In genomic region chr17:73311781-73312641, GRCh38 we compare ENCODE assay signal across 8 cellular contexts. TPM values are rescaled to one million over a fixed set of nuclear protein-coding genes. Genes with fewer than 3 reads are reported as not detected.
DNase-seq lines count a peak whose midpoint lies in the region; ATAC-seq and TF ChIP-seq lines count a peak whose summit lies in the region.

A gene with protein sequence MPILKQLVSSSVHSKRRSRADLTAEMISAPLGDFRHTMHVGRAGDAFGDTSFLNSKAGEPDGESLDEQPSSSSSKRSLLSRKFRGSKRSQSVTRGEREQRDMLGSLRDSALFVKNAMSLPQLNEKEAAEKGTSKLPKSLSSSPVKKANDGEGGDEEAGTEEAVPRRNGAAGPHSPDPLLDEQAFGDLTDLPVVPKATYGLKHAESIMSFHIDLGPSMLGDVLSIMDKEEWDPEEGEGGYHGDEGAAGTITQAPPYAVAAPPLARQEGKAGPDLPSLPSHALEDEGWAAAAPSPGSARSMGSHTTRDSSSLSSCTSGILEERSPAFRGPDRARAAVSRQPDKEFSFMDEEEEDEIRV (minus strand): TSS chr17:73312001. CDS start chr17:73286500, 25,501 bp downstream.

- H3K27ac Mint-ChIP-seq in activated CD4-positive, alpha-beta T cell treated with anti-CD3 and anti-CD28 coated beads, Interleukin-2, amount 10 ng/mL, durations not matched to agents 7 days and 5 days, result peak within 1 kb of the TSS; percentile 41

- peak within 1 kb of the TSS; percentile 98 to 100 for H3K27ac ChIP-seq in coronary artery
- H3K27ac ChIP-seq in layer of hippocampus (ENCODE audit: low read depth, low read length), result peak within 1 kb of the TSS; percentile 96

- H3K27me3 ChIP-seq in layer of hippocampus (ENCODE audit: control insufficient read depth, insufficient read depth, low read length), result no peaks in the 10 kb centered on the region

- POLR2A ChIA-PET in activated CD4-positive, alpha-beta T cell treated with anti-CD3 and anti-CD28 coated beads, Interleukin-2, amount 10 ng/mL, durations not matched to agents 7 days and 5 days (lab: Charles Lee), result no interaction called here

- DNase-seq in AG09319 (ENCODE audit: extremely low read depth, low read depth), result peak; percentile 81
- peak; percentile 94 for DNase-seq in NCI-H460 (ENCODE audit: extremely low read depth, low read depth)
- DNase-seq in activated CD4-positive, alpha-beta T cell treated with anti-CD3 and anti-CD28 coated beads, Interleukin-2, amount 10 ng/mL, durations not matched to agents 7 days and 5 days, result peak; percentile 86
- DNase-seq in coronary artery (ENCODE audit: low spot score), result peak; percentile 98
- DNase-seq in stimulated activated CD4-positive, alpha-beta T cell treated with anti-CD3 and anti-CD28 coated beads, Interleukin-1b, Interleukin-23, amount 100 ng/mL, for 24 hours (ENCODE audit: low read depth in 4 of 4, low spot score in 1 of 4), result peak; percentile 45 to 84 (median 72)

- H3K4me1 Mint-ChIP-seq in activated CD4-positive, alpha-beta T cell treated with anti-CD3 and anti-CD28 coated beads, Interleukin-2, amount 10 ng/mL, durations not matched to agents 7 days and 5 days, result peaks cover 12% of the 10 kb centered on the region

- peak within 1 kb of the TSS; percentile 100 for H3K4me3 ChIP-seq in coronary artery

- ATAC-seq in GM19023 (IDR thresholded peaks at IDR 0.05; ENCODE audit: unreplicated experiment) (peak; percentile 89), HG03175 (IDR thresholded peaks at IDR 0.05; ENCODE audit: unreplicated experiment) (peak; percentile 92)

- H3K36me3 Mint-ChIP-seq in activated CD4-positive, alpha-beta T cell treated with anti-CD3 and anti-CD28 coated beads, Interleukin-2, amount 10 ng/mL, durations not matched to agents 7 days and 5 days (ENCODE audit: low read depth), result no peaks in the 10 kb centered on the region

- H3K27me3 Mint-ChIP-seq in activated CD4-positive, alpha-beta T cell treated with anti-CD3 and anti-CD28 coated beads, Interleukin-2, amount 10 ng/mL, durations not matched to agents 7 days and 5 days, result peaks cover 11% of the 10 kb centered on the region

- CTCF ChIA-PET in activated CD4-positive, alpha-beta T cell treated with anti-CD3 and anti-CD28 coated beads, Interleukin-2, amount 10 ng/mL, durations not matched to agents 7 days and 5 days (lab: Charles Lee), result interaction anchor here (0.7 to 1.5 kb wide), 6 partner anchors 8 to 584 kb away, joined by 3 to 5 read pairs (median 4); no protein-coding TSS in a partner anchor

- H3K4me3 Mint-ChIP-seq in activated CD4-positive, alpha-beta T cell treated with anti-CD3 and anti-CD28 coated beads, Interleukin-2, amount 10 ng/mL, durations not matched to agents 7 days and 5 days, result peak within 1 kb of the TSS; percentile 78

- H3K9me3 Mint-ChIP-seq in activated CD4-positive, alpha-beta T cell treated with anti-CD3 and anti-CD28 coated beads, Interleukin-2, amount 10 ng/mL, durations not matched to agents 7 days and 5 days, result no peaks in the 10 kb centered on the region

- TF ChIP-seq CTCF in AG09319 (IDR thresholded peaks at IDR 0.05; ENCODE audit: low read depth, low read length) (no peak), coronary artery (IDR thresholded peaks at IDR 0.05) (no peak)

RNA-seq across cellular contexts. Expression of the gene that starts here (rescaled TPM):
- total RNA-seq in NCI-H460 (2014; rRNA removed; shearing (Covaris generic)), result 49.3 and 50.9 TPM in 2 replicates
- polyA plus RNA-seq in NCI-H460 (2014; cell fraction: nucleus; rRNA removed), result 16.4 and 21.4 TPM in 2 replicates
- total RNA-seq in activated CD4-positive, alpha-beta T cell treated with anti-CD3 and anti-CD28 coated beads, Interleukin-2, amount 10 ng/mL, durations not matched to agents 7 days and 5 days, result 1 to 10 TPM; 1.7 to 2.1 TPM

Comparison
In these comparisons a context has a peak if more than half of its experiments do, and no peak if none do; other contexts are left out.
1. Peak in every context shown above with its lines: DNase-seq, ATAC-seq, H3K4me3 ChIP-seq and H3K27ac ChIP-seq.
2. RNA of the gene that starts here (total RNA-seq): 49.3 to 50.9 TPM in NCI-H460; 1.7 to 2.1 TPM in activated CD4-positive, alpha-beta T cell treated with anti-CD3 and anti-CD28 coated beads, Interleukin-2, amount 10 ng/mL, durations not matched to agents 7 days and 5 days; every median in the first group is over 10 times any median in the second.